In the genomic region with DNA sequence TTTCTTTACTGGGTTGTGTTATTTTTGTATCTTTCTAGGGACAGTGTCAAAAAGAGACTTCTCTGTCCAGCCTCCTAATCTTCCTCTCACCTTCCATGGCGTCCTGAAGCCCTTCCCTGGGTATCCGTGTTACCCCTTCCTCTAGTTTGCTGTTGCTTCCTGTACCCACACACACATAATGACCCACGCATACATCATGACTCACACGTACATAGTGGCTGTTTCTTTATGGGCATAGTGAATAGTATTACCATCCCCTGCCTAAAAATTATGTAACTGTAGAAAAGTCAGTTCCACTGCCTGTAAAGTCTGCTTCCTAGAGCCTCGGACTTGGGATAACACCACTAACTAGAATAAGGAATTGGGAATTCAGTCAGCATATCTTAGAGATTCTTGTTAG, we compare ENCODE assay signal across 15 cellular contexts.
DNase-seq lines count a peak whose midpoint lies in the region; ATAC-seq and TF ChIP-seq lines count a peak whose summit lies in the region.
"Had no signal": no experiment of that assay in that cellular context is flagged by ENCODE, and none has a peak within 500 bp of the region (broad histone marks: within the 10 kb centered on the region; RNA-seq: fewer than 3 reads in every experiment).

No MANE protein-coding gene starts in this region.

- DNase-seq in ELR (ENCODE audit: low read depth) (peak; percentile 18), NCI-H69 (lab: John Stamatoyannopoulos, UW) (peak; percentile 47), epithelial cell of esophagus (ENCODE audit: low read depth) (peak; percentile 17), renal cortical epithelial cell (ENCODE audit: low read depth) (peak; percentile 28), kidney tubule cell (ENCODE audit: low spot score) (no peak)
- DNase-seq: CD4-positive, alpha-beta T cell; Karpas-422; NCI-H1048; NCI-H446; OCI-M1; SK-N-SH had no signal

- no peak overlapping the region for H3K4me3 ChIP-seq in epithelial cell of esophagus (ENCODE audit: low read length)
- H3K4me3 ChIP-seq: A549, MG63 had no signal

- no peak for ATAC-seq in HG02763 (IDR thresholded peaks at IDR 0.05; ENCODE audit: unreplicated experiment)
- ATAC-seq in GM19328 (IDR thresholded peaks at IDR 0.05; ENCODE audit: unreplicated experiment): no peak
- ATAC-seq: A549 had no signal

- no peak for TF ChIP-seq CTCF in epithelial cell of esophagus (IDR thresholded peaks at IDR 0.05; ENCODE audit: insufficient read depth, low read depth, low read length, missing control alignments)
